Comparison of ENCODE assay signal across 1 cellular context in genomic region chr1:229204863-229205777, GRCh38.
TF ChIP-seq lines count a peak whose summit lies in the region.

No MANE protein-coding gene starts in this region.

TF ChIP-seq in WTC11, 78 proteins besides CTCF, POLR2A, EP300 and RAD21 (continued from another document):
- TF ChIP-seq ZMAT4 (CRISPR knock-in tag; IDR thresholded peaks at IDR 0.05), result no peak
- TF ChIP-seq IRF2 (CRISPR knock-in tag; IDR thresholded peaks at IDR 0.05; ENCODE audit: borderline replicate concordance, low read depth), result no peak
